ENCODE assay signal across 8 cellular contexts in genomic region chr17:27530791-27531391, GRCh38.
DNase-seq lines count a peak whose midpoint lies in the region; ATAC-seq, FAIRE-seq and TF ChIP-seq lines count a peak whose summit lies in the region.

No MANE protein-coding gene starts in this region.

- H3K4me3 ChIP-seq in neutrophil (ENCODE audit: low read depth in 1 of 2, low read length in 1 of 2) = peak overlapping the region; percentile 47 to 61

- no peak for TF ChIP-seq CTCF in chondrocyte (IDR thresholded peaks at IDR 0.05)
- no peak for TF ChIP-seq CTCF in neutrophil (IDR thresholded peaks at IDR 0.05)

- peaks cover 93% of the 10 kb centered on the region for H3K4me1 Mint-ChIP-seq in chondrocyte (ENCODE audit: low read depth)

- no peaks in the 10 kb centered on the region for H3K27me3 ChIP-seq in neutrophil

- TF ChIP-seq POLR2A in GM12891 (IDR thresholded peaks at IDR 0.05; ENCODE audit: low read depth, low read length) = no peak

- H3K9me3 ChIP-seq in neutrophil = no peaks in the 10 kb centered on the region

- DNase-seq in GM12891 (ENCODE audit: insufficient read length, low spot score) (no peak), KG1 (lab: John Stamatoyannopoulos, UW) (peak; percentile 56), chondrocyte (ENCODE audit: low spot score) (no peak), GM19240 (ENCODE audit: insufficient read length, low spot score) (no peak), kidney tubule cell (ENCODE audit: low spot score) (no peak)
- no peak for DNase-seq in activated T-cell treated with anti-CD3 and anti-CD28 coated beads, Interleukin-2, amount 50 U/mL, for 48 hours

- no peaks in the 10 kb centered on the region for H3K36me3 Mint-ChIP-seq in chondrocyte (ENCODE audit: low read depth)

- no peak for ATAC-seq in HG03565 (IDR thresholded peaks at IDR 0.05; ENCODE audit: unreplicated experiment)

- no peaks in the 10 kb centered on the region for H3K9me3 Mint-ChIP-seq in chondrocyte (ENCODE audit: low read depth)

- peak overlapping the region; percentile 93 for H3K27ac ChIP-seq in neutrophil

- no peak overlapping the region for H3K4me3 Mint-ChIP-seq in chondrocyte (ENCODE audit: unreplicated experiment)

- peak; percentile 54 for FAIRE-seq in GM12891 (lab: Jason Lieb, UNC)

- H3K27me3 Mint-ChIP-seq in chondrocyte (ENCODE audit: low read depth) = no peaks in the 10 kb centered on the region

- H3K36me3 ChIP-seq in neutrophil = no peaks in the 10 kb centered on the region

- peak overlapping the region; percentile 96 for H3K27ac Mint-ChIP-seq in chondrocyte (ENCODE audit: unreplicated experiment)

- H3K4me1 ChIP-seq in neutrophil (ENCODE audit: control insufficient read depth in 1 of 2, insufficient read depth in 1 of 2, low read depth in 1 of 2, low read length in 1 of 2) = peaks cover 88% of the 10 kb centered on the region in 2 experiments

TF ChIP-seq in GM12891, 5 proteins besides CTCF, POLR2A, EP300 and RAD21:
- TF ChIP-seq TAF1 (IDR thresholded peaks at IDR 0.05; ENCODE audit: low read depth, low read length) (no peak), POLR2AphosphoS5 (IDR thresholded peaks at IDR 0.05; ENCODE audit: low read depth, low read length) (no peak), SPI1 (IDR thresholded peaks at IDR 0.05; ENCODE audit: low read depth, low read length) (no peak), PAX5 (IDR thresholded peaks at IDR 0.05; ENCODE audit: insufficient read depth, low read length, severe bottlenecking) (no peak), POU2F2 (IDR thresholded peaks at IDR 0.05; ENCODE audit: low read depth, low read length) (no peak)
